18 cellular contexts compared by ENCODE assay signal in the genomic region with DNA sequence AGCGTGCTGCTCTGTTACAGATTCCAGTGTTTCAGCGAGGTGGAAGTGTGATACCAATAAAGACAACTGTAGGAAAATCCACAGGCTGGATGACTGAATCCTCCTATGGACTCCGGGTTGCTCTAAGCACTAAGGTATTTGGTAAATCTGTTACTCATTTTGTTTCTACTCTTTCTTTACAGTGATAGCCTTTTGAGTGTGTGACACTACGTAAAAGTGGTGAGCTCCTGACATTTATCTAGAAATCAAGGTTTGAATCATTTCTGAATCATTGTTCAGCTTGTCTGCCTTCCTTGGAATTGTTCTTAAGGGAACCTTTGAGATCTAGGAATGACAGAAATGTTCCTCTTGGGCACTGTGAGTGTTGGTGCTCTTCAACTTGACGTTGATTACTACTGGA. TPM values are rescaled to one million over a fixed set of nuclear protein-coding genes. Genes with fewer than 3 reads are reported as not detected.
DNase-seq lines count a peak whose midpoint lies in the region; ATAC-seq and TF ChIP-seq lines count a peak whose summit lies in the region.
"Had no signal": no experiment of that assay in that cellular context is flagged by ENCODE, and none has a peak within 500 bp of the region (broad histone marks: within the 10 kb centered on the region; RNA-seq: fewer than 3 reads in every experiment).

No MANE protein-coding gene starts in this region.

- in situ Hi-C loops in astrocyte of the spinal cord (cut with HindIII; ENCODE audit: low sequenced_read_pairs) = no loop called here

- H3K27ac ChIP-seq in aorta (ENCODE audit: low read depth in 1 of 2, low read length in 2 of 2) = no peak overlapping the region
- H3K27ac ChIP-seq: SJSA1 had no signal

- WGBS in aorta, 2 donors = 92 to 95% methylated on average over 5 of the region's 5 CpGs

- no peak for ATAC-seq in stimulated activated naive CD8-positive, alpha-beta T cell treated with anti-CD3 and anti-CD28 coated beads, Interleukin-15, Interleukin-2, amounts not matched to agents 100 U/mL and 50 U/mL, for 24 hours
- ATAC-seq in HG03280 (IDR thresholded peaks at IDR 0.05; ENCODE audit: unreplicated experiment) (no peak), aorta (ENCODE audit: low FRiP score) (no peak)

- no peak for TF ChIP-seq CTCF in AG09319 (IDR thresholded peaks at IDR 0.05; ENCODE audit: low read depth, low read length)
- TF ChIP-seq CTCF in astrocyte of the spinal cord (IDR thresholded peaks at IDR 0.05; ENCODE audit: low read depth, low read length) = no peak

- H3K4me3 ChIP-seq in astrocyte of the spinal cord (ENCODE audit: low read depth, low read length) = no peak overlapping the region
- H3K4me3 ChIP-seq in aorta (ENCODE audit: low read length in 2 of 2) = no peak overlapping the region
- H3K4me3 ChIP-seq: HAP-1, SJSA1 had no signal

- peaks cover 5 to 12% of the 10 kb centered on the region in 2 donors for H3K36me3 ChIP-seq in aorta (ENCODE audit: control insufficient read depth in 1 of 2, insufficient read depth in 2 of 2, low read length in 1 of 2)
- H3K36me3 ChIP-seq: HAP-1 had no signal

- H3K9me3 ChIP-seq in aorta (ENCODE audit: control insufficient read depth, low read length) = peaks cover 2% of the 10 kb centered on the region
- H3K9me3 ChIP-seq: HAP-1, SJSA1 had no signal

- intact Hi-C loops in aorta (cut with DNase I) = no loop called here

- DNase-seq in AG09319 (ENCODE audit: extremely low read depth, low read depth) (peak; percentile 7), HT1080 (ENCODE audit: low read depth) (peak; percentile 21), astrocyte of the spinal cord (ENCODE audit: low read depth, low spot score) (peak; percentile 28), iris pigment epithelial cell (ENCODE audit: low read depth) (peak; percentile 76), aorta (no peak)
- no peak for DNase-seq in stimulated activated naive CD8-positive, alpha-beta T cell treated with anti-CD3 and anti-CD28 coated beads, Interleukin-15, Interleukin-2, amounts not matched to agents 100 U/mL and 50 U/mL, for 24 hours
- DNase-seq in stimulated activated CD8-positive, alpha-beta memory T cell treated with anti-CD3 and anti-CD28 coated beads, Interleukin-4, amount 100 ng/mL, for 48 hours = no peak
- DNase-seq: activated CD4-positive, alpha-beta T cell treated with anti-CD3 and anti-CD28 coated beads, Interleukin-2, amount 10 ng/mL, durations not matched to agents 24 days and 14 days; activated naive CD8-positive, alpha-beta T cell treated with anti-CD3 and anti-CD28 coated beads, Interleukin-2, amount 10 ng/mL, durations not matched to agents 7 days and 5 days; activated T-cell treated with anti-CD3 and anti-CD28 coated beads, Interleukin-2, amount 50 U/mL, for 48 hours; Calu3; kidney glomerular epithelial cell; MM.1S; NCI-H1694 treated with DMSO at 0.1 percent for 48 hours; nephron progenitor cell had no signal

- no peaks in the 10 kb centered on the region for H3K27me3 ChIP-seq in aorta (ENCODE audit: control insufficient read depth in 1 of 2, insufficient read depth in 2 of 2, low read length in 1 of 2)
- H3K27me3 ChIP-seq: SJSA1 had no signal

- H3K4me1 ChIP-seq in aorta (ENCODE audit: control insufficient read depth in 1 of 2, insufficient read depth in 2 of 2, low read length in 2 of 2) = no peaks in the 10 kb centered on the region
- H3K4me1 ChIP-seq: HAP-1 had no signal

RNA-seq across cellular contexts. Expression of a gene that starts 11.2 kb away (rescaled TPM):
- total RNA-seq in HT1080 (2014; rRNA removed; shearing (Covaris generic)) = 0.68 TPM in 1 of 2 replicates, not detected in the other
- polyA plus RNA-seq in HT1080 (2015; cell fraction: cytosol; rRNA removed) = 0.05 and 0.06 TPM in 2 replicates
- polyA plus RNA-seq in HT1080 (2015; cell fraction: nucleus; rRNA removed) = 2.6 and 2.7 TPM in 2 replicates
- 10 to 100 TPM; 15.4 to 22.6 TPM for total RNA-seq in aorta
- 100 to 1,000 TPM in 1 of 2 donors, 1 to 10 TPM in 1; 3.3 to 101 TPM for polyA plus RNA-seq in aorta

Comparison
In these comparisons a context has a peak if more than half of its experiments do, and no peak if none do; other contexts are left out.
1. DNase-seq: peak in AG09319 (single experiment), HT1080 (single experiment), astrocyte of the spinal cord (single experiment) and iris pigment epithelial cell (single experiment); none in stimulated activated naive CD8-positive, alpha-beta T cell treated with anti-CD3 and anti-CD28 coated beads, Interleukin-15, Interleukin-2, amounts not matched to agents 100 U/mL and 50 U/mL, for 24 hours (single experiment), stimulated activated CD8-positive, alpha-beta memory T cell treated with anti-CD3 and anti-CD28 coated beads, Interleukin-4, amount 100 ng/mL, for 48 hours (single experiment) and aorta (0 of 2).